Comparison of ENCODE assay signal across 22 cellular contexts in the genomic region with DNA sequence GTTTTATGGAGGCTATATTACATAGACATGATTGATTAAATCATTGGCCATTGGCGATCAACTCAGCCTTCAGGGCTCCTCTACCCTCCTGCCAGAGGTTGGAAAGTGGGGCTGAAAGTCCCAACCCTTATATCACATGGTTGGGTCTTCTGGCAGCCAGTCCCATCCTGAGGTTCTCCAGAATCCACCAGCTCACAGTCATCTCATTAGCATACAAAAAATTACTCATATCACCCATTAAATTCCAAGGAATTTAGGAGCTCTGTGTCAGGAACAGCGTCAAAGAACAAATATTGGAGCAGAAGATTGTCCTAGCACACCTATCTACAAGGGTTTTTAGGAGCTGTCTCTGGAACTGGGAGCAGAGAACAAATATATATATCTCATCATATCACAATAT.
"Had no signal": no experiment of that assay in that cellular context is flagged by ENCODE, and none has a peak within 500 bp of the region (broad histone marks: within the 10 kb centered on the region; RNA-seq: fewer than 3 reads in every experiment).

No MANE protein-coding gene starts in this region.

- H3K9me3 ChIP-seq: adrenal gland, body of pancreas, MG63 had no signal

- ATAC-seq: activated T-cell treated with anti-CD3 and anti-CD28 coated beads, Interleukin-2, amount 50 U/mL, for 72 hours; body of pancreas had no signal

- H3K36me3 Mint-ChIP-seq: activated naive CD8-positive, alpha-beta T cell treated with anti-CD3 and anti-CD28 coated beads, Interleukin-2, amount 10 ng/mL, durations not matched to agents 7 days and 5 days had no signal

- H3K4me3 ChIP-seq: adrenal gland, body of pancreas, coronary artery, MG63 had no signal

- H3K4me1 ChIP-seq: adrenal gland, body of pancreas had no signal

- H3K27ac Mint-ChIP-seq: activated CD4-positive, alpha-beta memory T cell treated with anti-CD3 and anti-CD28 coated beads, Interleukin-2, amount 10 ng/mL, durations not matched to agents 7 days and 5 days; activated naive CD8-positive, alpha-beta T cell treated with anti-CD3 and anti-CD28 coated beads, Interleukin-2, amount 10 ng/mL, durations not matched to agents 7 days and 5 days; activated T-cell treated with anti-CD3 and anti-CD28 coated beads, Interleukin-2, amount 50 U/mL, for 72 hours; activated T-helper 2 cell treated with anti-CD3 and anti-CD28 coated beads, Interferon-gamma antibody, Interleukin-2, Interleukin-4, amounts not matched to agents 10 μg/mL and 5 μg/mL and 100 μg/mL, durations not matched to agents 14 hours and 24 hours and 36 hours; T-helper 1 cell treated with Interleukin-12 subunit alpha and Interleukin-12 subunit beta and Interleukin-4 antibody, amounts not matched to agents 30 μg/mL and 1 μg/mL, for 36 hours; WTC11 had no signal

- H3K4me3 Mint-ChIP-seq: activated CD4-positive, alpha-beta memory T cell treated with anti-CD3 and anti-CD28 coated beads, Interleukin-2, amount 10 ng/mL, durations not matched to agents 7 days and 5 days; activated naive CD8-positive, alpha-beta T cell treated with anti-CD3 and anti-CD28 coated beads, Interleukin-2, amount 10 ng/mL, durations not matched to agents 7 days and 5 days; activated T-cell treated with anti-CD3 and anti-CD28 coated beads, Interleukin-2, amount 50 U/mL, for 72 hours; T-helper 1 cell treated with Interleukin-12 subunit alpha and Interleukin-12 subunit beta and Interleukin-4 antibody, amounts not matched to agents 30 μg/mL and 1 μg/mL, for 36 hours; WTC11 had no signal

- H3K9me3 Mint-ChIP-seq: activated CD4-positive, alpha-beta memory T cell treated with anti-CD3 and anti-CD28 coated beads, Interleukin-2, amount 10 ng/mL, durations not matched to agents 7 days and 5 days; activated naive CD8-positive, alpha-beta T cell treated with anti-CD3 and anti-CD28 coated beads, Interleukin-2, amount 10 ng/mL, durations not matched to agents 7 days and 5 days; activated T-cell treated with anti-CD3 and anti-CD28 coated beads, Interleukin-2, amount 50 U/mL, for 72 hours; activated T-helper 2 cell treated with anti-CD3 and anti-CD28 coated beads, Interferon-gamma antibody, Interleukin-2, Interleukin-4, amounts not matched to agents 10 μg/mL and 5 μg/mL and 100 μg/mL, durations not matched to agents 14 hours and 24 hours and 36 hours; T-helper 1 cell treated with Interleukin-12 subunit alpha and Interleukin-12 subunit beta and Interleukin-4 antibody, amounts not matched to agents 30 μg/mL and 1 μg/mL, for 36 hours had no signal

- H3K27ac ChIP-seq: adrenal gland, body of pancreas, coronary artery had no signal

- H3K36me3 ChIP-seq: adrenal gland, MG63 had no signal

- DNase-seq: activated CD4-positive, alpha-beta memory T cell treated with anti-CD3 and anti-CD28 coated beads, Interleukin-2, amount 10 ng/mL, durations not matched to agents 7 days and 5 days; activated CD4-positive, alpha-beta T cell treated with anti-CD3 and anti-CD28 coated beads for 1 hour; activated CD4-positive, alpha-beta T cell treated with anti-CD3 and anti-CD28 coated beads, Interleukin-2, amount 50 U/mL, for 1 hour; activated naive CD4-positive, alpha-beta T cell treated with anti-CD3 and anti-CD28 coated beads, Interleukin-2, amount 50 U/mL, for 16 hours; activated naive CD8-positive, alpha-beta T cell treated with anti-CD3 and anti-CD28 coated beads, Interleukin-2, amount 10 ng/mL, durations not matched to agents 7 days and 5 days; activated T-cell treated with anti-CD3 and anti-CD28 coated beads, Interleukin-2, amount 50 U/mL, for 72 hours; adrenal gland; anterior cingulate cortex; body of pancreas; central memory CD4-positive, alpha-beta T cell; MG63; MV-4-11; NCI-H1105; NCI-H1436; NCI-H1694 treated with DMSO at 0.1 percent for 48 hours; NCI-H2029 treated with DMSO at 0.1 percent for 48 hours; NCI-H345; NCI-H510A treated with DMSO at 0.1 percent for 48 hours had no signal

- H3K4me1 Mint-ChIP-seq: activated CD4-positive, alpha-beta memory T cell treated with anti-CD3 and anti-CD28 coated beads, Interleukin-2, amount 10 ng/mL, durations not matched to agents 7 days and 5 days; activated naive CD8-positive, alpha-beta T cell treated with anti-CD3 and anti-CD28 coated beads, Interleukin-2, amount 10 ng/mL, durations not matched to agents 7 days and 5 days had no signal

- H3K27me3 ChIP-seq: adrenal gland, body of pancreas, MG63 had no signal
